ENCODE assay signal across 10 cellular contexts in genomic region chr19:10962863-10963262, GRCh38. TPM values are rescaled to one million over a fixed set of nuclear protein-coding genes. Genes with fewer than 3 reads are reported as not detected.
DNase-seq lines count a peak whose midpoint lies in the region; ATAC-seq and TF ChIP-seq lines count a peak whose summit lies in the region.
"Had no signal": no experiment of that assay in that cellular context is flagged by ENCODE, and none has a peak within 500 bp of the region (broad histone marks: within the 10 kb centered on the region; RNA-seq: fewer than 3 reads in every experiment).

No MANE protein-coding gene starts in this region.

- 0 out of 4 replicates have a peak overlapping the region, but pooled peaks of 1 of the 2 experiments have one; percentile 16 for H3K4me3 ChIP-seq in Panc1 (ENCODE audit: low read depth in 2 of 2, low read length in 2 of 2)
- no peak overlapping the region for H3K4me3 ChIP-seq in esophagus (ENCODE audit: low read depth in 1 of 2, low read length in 2 of 2)
- H3K4me3 ChIP-seq in spleen, result peak overlapping the region in 1 of 8 donors; percentile 92

- DNase-seq in activated CD4-positive, alpha-beta T cell treated with anti-CD3 and anti-CD28 coated beads, Interleukin-2, amount 10 ng/mL, durations not matched to agents 24 days and 14 days, result peak; percentile 61
- no peak for DNase-seq in activated CD4-positive, alpha-beta T cell treated with anti-CD3 and anti-CD28 coated beads, Interleukin-2, amount 50 U/mL, for 48 hours
- no peak for DNase-seq in Panc1 (ENCODE audit: low read depth, low spot score)
- DNase-seq in spleen, result no peak
- no peak for DNase-seq in NCI-H1417 (lab: John Stamatoyannopoulos, UW)
- DNase-seq: ACHN, tibial artery had no signal

- in situ Hi-C loops in Panc1 (cut with HindIII; ENCODE audit: low pct_unique_long_range_greater_than_20kb, low sequenced_read_pairs), result no loop called here

- CTCF ChIA-PET in Panc1 (lab: Charles Lee), result no interaction called here

- H3K27me3 ChIP-seq in Panc1 (ENCODE audit: control insufficient read depth, insufficient read depth, low read length) (no peaks in the 10 kb centered on the region), esophagus (ENCODE audit: control insufficient read depth in 1 of 2, insufficient read depth in 2 of 2, low read length in 2 of 2) (no peaks in the 10 kb centered on the region), spleen (replicated peaks in 1 of 7) (no peaks in the 10 kb centered on the region)
- H3K27me3 ChIP-seq: tibial artery had no signal

- WGBS in esophagus, 2 donors, result 75 to 82% methylated on average over 10 of the region's 10 CpGs
- 82 to 87% (median 84%) methylated on average over 10 of the region's 10 CpGs for WGBS in spleen, 5 donors

- H3K27ac ChIP-seq in Panc1 (ENCODE audit: low read length) (peak overlapping the region; percentile 39; the same call in 1 of the 2 replicates), esophagus (ENCODE audit: low read depth in 2 of 2, low read length in 1 of 2) (peak overlapping the region; percentile 64 to 79), spleen (peak overlapping the region in 5 of 8 donors; percentile 20 to 97 (median 94))

- H3K36me3 Mint-ChIP-seq in activated CD4-positive, alpha-beta T cell treated with anti-CD3 and anti-CD28 coated beads, Interleukin-2, amount 10 ng/mL, durations not matched to agents 24 days and 14 days (ENCODE audit: low read depth), result peaks cover 20% of the 10 kb centered on the region

- H3K27me3 Mint-ChIP-seq in activated CD4-positive, alpha-beta T cell treated with anti-CD3 and anti-CD28 coated beads, Interleukin-2, amount 10 ng/mL, durations not matched to agents 24 days and 14 days, result no peaks in the 10 kb centered on the region

- TF ChIP-seq POLR2A in spleen (IDR thresholded peaks at IDR 0.05), result no peak

- H3K4me3 Mint-ChIP-seq in activated CD4-positive, alpha-beta T cell treated with anti-CD3 and anti-CD28 coated beads, Interleukin-2, amount 10 ng/mL, durations not matched to agents 24 days and 14 days, result peak overlapping the region; percentile 92

- no peak for TF ChIP-seq CTCF in Panc1 (IDR thresholded peaks at IDR 0.05)
- TF ChIP-seq CTCF in spleen (IDR thresholded peaks at IDR 0.05 in 8 of 11, conservative IDR thresholded peaks at IDR 0.05 in 3 of 11), result no peak

- H3K9me3 Mint-ChIP-seq in activated CD4-positive, alpha-beta T cell treated with anti-CD3 and anti-CD28 coated beads, Interleukin-2, amount 10 ng/mL, durations not matched to agents 24 days and 14 days, result no peaks in the 10 kb centered on the region

- H3K9me3 ChIP-seq in Panc1 (ENCODE audit: control insufficient read depth, insufficient read depth, low read depth, low read length) (no peaks in the 10 kb centered on the region), esophagus (ENCODE audit: control insufficient read depth in 2 of 2, insufficient read depth in 1 of 2, low read depth in 1 of 2, low read length in 1 of 2) (no peaks in the 10 kb centered on the region), spleen (no peaks in the 10 kb centered on the region)
- H3K9me3 ChIP-seq: tibial artery had no signal

- peaks cover 39% of the 10 kb centered on the region for H3K4me1 Mint-ChIP-seq in activated CD4-positive, alpha-beta T cell treated with anti-CD3 and anti-CD28 coated beads, Interleukin-2, amount 10 ng/mL, durations not matched to agents 24 days and 14 days

- POLR2A ChIA-PET in Panc1 (lab: Charles Lee), result interaction anchor here (0.5 kb wide), 1 partner anchor 19 kb away, joined by 3 read pairs; no protein-coding TSS in a partner anchor

- intact Hi-C loops in activated CD4-positive, alpha-beta T cell treated with anti-CD3 and anti-CD28 coated beads, Interleukin-2, amount 10 ng/mL, durations not matched to agents 24 days and 14 days (cut with micrococcal nuclease), result loop anchor here (2.0 to 5.0 kb wide), 3 partner anchors 20 to 544 kb away; partner anchors contain the start of genes CARM1 and ZNF653
- intact Hi-C loops in Panc1 (cut with micrococcal nuclease; ENCODE audit: unreplicated experiment) (no loop called here), spleen (cut with DNase I; ENCODE audit: low total_unique reads) (no loop called here)

- no peak for ATAC-seq in Panc1
- no peak for ATAC-seq in GM21723 (IDR thresholded peaks at IDR 0.05; ENCODE audit: unreplicated experiment)
- ATAC-seq in GM18502 (IDR thresholded peaks at IDR 0.05; ENCODE audit: poor library complexity, unreplicated experiment), result no peak

- H3K4me1 ChIP-seq in Panc1 (ENCODE audit: control insufficient read depth, insufficient read depth, low read length) (peaks cover 10% of the 10 kb centered on the region), esophagus (ENCODE audit: control insufficient read depth in 2 of 2, insufficient read depth in 2 of 2, low read length in 1 of 2) (peaks cover 3 to 8% of the 10 kb centered on the region in 2 donors), spleen (peaks cover 21 to 76% (median 51%) of the 10 kb centered on the region in 6 donors)

- peak overlapping the region; percentile 39 for H3K27ac Mint-ChIP-seq in activated CD4-positive, alpha-beta T cell treated with anti-CD3 and anti-CD28 coated beads, Interleukin-2, amount 10 ng/mL, durations not matched to agents 24 days and 14 days

- H3K36me3 ChIP-seq in Panc1 (ENCODE audit: control insufficient read depth, insufficient read depth, low read length) (peaks cover 3% of the 10 kb centered on the region; the same call in 1 of the 2 replicates), esophagus (ENCODE audit: control insufficient read depth in 2 of 2, insufficient read depth in 2 of 2, low read length in 1 of 2) (no peaks in the 10 kb centered on the region), spleen (no peaks in the 10 kb centered on the region)
- H3K36me3 ChIP-seq: tibial artery had no signal

- no TSS peak for BruUV-seq in Panc1 (replicated peaks; lab: Mats Ljungman, UMichigan)

RNA-seq across cellular contexts. Expression of gene SMARCA4, which starts 2.0 kb away (rescaled TPM):
- total RNA-seq in activated CD4-positive, alpha-beta T cell treated with anti-CD3 and anti-CD28 coated beads, Interleukin-2, amount 10 ng/mL, durations not matched to agents 24 days and 14 days, result 158 and 165 TPM in 2 replicates
- total RNA-seq in Panc1 (2021; ENCODE audit: unreplicated experiment) (36.2 TPM), spleen (10 to 100 TPM; 61.5 to 95.6 (median 67.0) TPM)
- 36.1 TPM for polyA plus RNA-seq in Panc1 (2012; ENCODE audit: insufficient read length)
- polyA plus RNA-seq in esophagus (100 to 1,000 TPM in 1 of 2 donors, 10 to 100 TPM in 1; 66.8 to 113 TPM), spleen (10 to 100 TPM; 41.6 to 69.6 (median 58.4) TPM)

RNA-seq across cellular contexts. Expression of gene TIMM29, which starts 34.3 kb away (rescaled TPM):
- total RNA-seq in activated CD4-positive, alpha-beta T cell treated with anti-CD3 and anti-CD28 coated beads, Interleukin-2, amount 10 ng/mL, durations not matched to agents 24 days and 14 days, result 18.4 and 19.8 TPM in 2 replicates
- total RNA-seq in Panc1 (2021; ENCODE audit: unreplicated experiment), result 16.5 TPM
- polyA plus RNA-seq in Panc1 (2012; ENCODE audit: insufficient read length), result 17.7 TPM
- 10 to 100 TPM; 14.1 to 16.7 TPM for polyA plus RNA-seq in esophagus
- 10 to 100 TPM; 18.0 to 24.3 (median 21.3) TPM for total RNA-seq in spleen
- 10 to 100 TPM in 2 of 3 donors, 1 to 10 TPM in 1; 6.8 to 15.1 (median 12.9) TPM for polyA plus RNA-seq in spleen

RNA-seq across cellular contexts. Expression of gene YIPF2, which starts 34.4 kb away (rescaled TPM):
- 21.7 and 23.2 TPM in 2 replicates for total RNA-seq in activated CD4-positive, alpha-beta T cell treated with anti-CD3 and anti-CD28 coated beads, Interleukin-2, amount 10 ng/mL, durations not matched to agents 24 days and 14 days
- total RNA-seq in Panc1 (2021; ENCODE audit: unreplicated experiment) (29.0 TPM), spleen (10 to 100 TPM; 24.1 to 42.3 (median 29.8) TPM)
- 41.0 TPM for polyA plus RNA-seq in Panc1 (2012; ENCODE audit: insufficient read length)
- polyA plus RNA-seq in esophagus (10 to 100 TPM; 37.3 to 47.7 TPM), spleen (10 to 100 TPM; 12.5 to 28.6 (median 16.8) TPM)

Comparison
In these comparisons a context has a peak if more than half of its experiments do, and no peak if none do; other contexts are left out.
1. H3K27ac ChIP-seq: peak in every context shown above with its lines; median percentile 94 in spleen; 72 in esophagus; 39 in Panc1.